ENCODE assay signal across 19 cellular contexts in genomic region chr1:210159206-210159605, GRCh38.
DNase-seq lines count a peak whose midpoint lies in the region; ATAC-seq and TF ChIP-seq lines count a peak whose summit lies in the region.
"Had no signal": no experiment of that assay in that cellular context is flagged by ENCODE, and none has a peak within 500 bp of the region (broad histone marks: within the 10 kb centered on the region; RNA-seq: fewer than 3 reads in every experiment).

No MANE protein-coding gene starts in this region.

- H3K27me3 ChIP-seq in neuronal stem cell (ENCODE audit: control insufficient read depth in 3 of 3, insufficient read depth in 3 of 3, low read depth in 1 of 3, low read length in 3 of 3) (no peaks in the 10 kb centered on the region), upper lobe of right lung (no peaks in the 10 kb centered on the region)
- H3K27me3 ChIP-seq: BLaER1 had no signal

- H3K18ac ChIP-seq in neuronal stem cell (ENCODE audit: low read length): no peak overlapping the region

- H3K9ac ChIP-seq in neuronal stem cell (ENCODE audit: low read depth, low read length, poor library complexity): no peak overlapping the region
- H3K9ac ChIP-seq: BLaER1, GM23248 had no signal

- DNase-seq in DMS53 (lab: John Stamatoyannopoulos, UW): peak; percentile 21
- DNase-seq in DMS53 treated with DMSO at 0.1 percent for 48 hours (lab: John Stamatoyannopoulos, UW; ENCODE audit: unreplicated experiment): no peak
- DNase-seq in NCI-H82 (lab: John Stamatoyannopoulos, UW): peak; percentile 32
- DNase-seq in NCI-H82 treated with DMSO at 0.1 percent for 48 hours (lab: John Stamatoyannopoulos, UW; ENCODE audit: unreplicated experiment): no peak
- peak; percentile 15 for DNase-seq in NCI-H2227 treated with DMSO at 0.1 percent for 48 hours (lab: John Stamatoyannopoulos, UW)
- peak; percentile 85 for DNase-seq in neuronal stem cell (ENCODE audit: low spot score)
- no peak for DNase-seq in stimulated activated CD4-positive, alpha-beta T cell treated with anti-CD3 and anti-CD28 coated beads, Interleukin-12 subunit alpha, Interleukin-12 subunit beta, amount 100 ng/mL, for 4 hours
- no peak for DNase-seq in upper lobe of right lung
- DNase-seq: Caco-2; CD4-positive, CD25-positive, alpha-beta regulatory T cell; CD8-positive, alpha-beta T cell; DMS 273 treated with DMSO at 0.1 percent for 48 hours; DND-41; GM23248; H7; HCEC 1CT had no signal

- no peak overlapping the region for H2BK15ac ChIP-seq in neuronal stem cell (ENCODE audit: low read length)

- no peak overlapping the region for H2BK5ac ChIP-seq in neuronal stem cell (ENCODE audit: low read length)

- no peak overlapping the region for H4K91ac ChIP-seq in neuronal stem cell (ENCODE audit: low read depth, low read length, poor library complexity)

- H3K36me3 ChIP-seq in neuronal stem cell (replicated peaks in 1 of 2; ENCODE audit: control insufficient read depth in 2 of 2, insufficient read depth in 2 of 2, low read length in 2 of 2) (no peaks in the 10 kb centered on the region), upper lobe of right lung (no peaks in the 10 kb centered on the region)
- H3K36me3 ChIP-seq: BLaER1 had no signal

- no peak overlapping the region for H2BK12ac ChIP-seq in neuronal stem cell (ENCODE audit: low read length)

- no peak overlapping the region for H3K4me2 ChIP-seq in neuronal stem cell (ENCODE audit: insufficient read depth, low read length, poor library complexity, severe bottlenecking)
- H3K4me2 ChIP-seq: BLaER1 had no signal

- WGBS in neuronal stem cell (ENCODE audit: extremely low coverage in 2 of 2, insufficient read length in 2 of 2, insufficient replicate concordance in 1 of 2), 2 donors: no CpG with 5 or more reads among the region's 2 CpGs

- no peaks in the 10 kb centered on the region for H3K79me1 ChIP-seq in neuronal stem cell (ENCODE audit: low read depth, low read length)

- no peak overlapping the region for H3K23ac ChIP-seq in neuronal stem cell (ENCODE audit: low read depth, low read length, poor library complexity)

- no peak overlapping the region for H3K14ac ChIP-seq in neuronal stem cell (ENCODE audit: low read length)

- H2BK120ac ChIP-seq in neuronal stem cell (ENCODE audit: low read depth, low read length): no peak overlapping the region

- H2AFZ ChIP-seq in neuronal stem cell (ENCODE audit: low read length): no peak overlapping the region
- H2AFZ ChIP-seq: GM23248 had no signal

- intact Hi-C loops in upper lobe of right lung (cut with DNase I): no loop called here

- H3K9me3 ChIP-seq in neuronal stem cell (replicated peaks in 1 of 2; ENCODE audit: control insufficient read depth in 2 of 2, insufficient read depth in 1 of 2, low read depth in 1 of 2, low read length in 2 of 2) (peaks cover 0 to 2% of the 10 kb centered on the region in 2 donors), upper lobe of right lung (no peaks in the 10 kb centered on the region)
- H3K9me3 ChIP-seq: BLaER1, Caco-2 had no signal

- no peak overlapping the region for H4K8ac ChIP-seq in neuronal stem cell (ENCODE audit: low read depth, low read length)

- H2AK5ac ChIP-seq in neuronal stem cell (ENCODE audit: low read depth, low read length): no peak overlapping the region

- H3K4me3 ChIP-seq in neuronal stem cell (ENCODE audit: low read length in 2 of 2) (no peak overlapping the region), upper lobe of right lung (no peak overlapping the region)
- H3K4me3 ChIP-seq: BLaER1, GM23248 had no signal

- no peak for TF ChIP-seq CTCF in upper lobe of right lung (IDR thresholded peaks at IDR 0.05)

- H3K27ac ChIP-seq in neuronal stem cell (replicated peaks; ENCODE audit: low read length): no peak overlapping the region
- no peak overlapping the region for H3K27ac ChIP-seq in upper lobe of right lung
- H3K27ac ChIP-seq: 22Rv1, BLaER1, C4-2B, GM23248 had no signal

- H3K4ac ChIP-seq in neuronal stem cell (ENCODE audit: low read length): no peak overlapping the region

- H3K4me1 ChIP-seq in neuronal stem cell (ENCODE audit: control insufficient read depth in 2 of 2, insufficient read depth in 1 of 2, low read depth in 1 of 2, low read length in 2 of 2): peaks cover 5 to 10% of the 10 kb centered on the region in 2 donors
- no peaks in the 10 kb centered on the region for H3K4me1 ChIP-seq in upper lobe of right lung
- H3K4me1 ChIP-seq: BLaER1 had no signal

- ATAC-seq in upper lobe of right lung: no peak
- ATAC-seq: CD8-positive, alpha-beta T cell had no signal

Comparison
In these comparisons a context has a peak if more than half of its experiments do, and no peak if none do; other contexts are left out.
1. DNase-seq: peak in DMS53 (single experiment), NCI-H82 (single experiment), NCI-H2227 treated with DMSO at 0.1 percent for 48 hours (single experiment) and neuronal stem cell (single experiment); none in DMS53 treated with DMSO at 0.1 percent for 48 hours (single experiment), NCI-H82 treated with DMSO at 0.1 percent for 48 hours (single experiment), stimulated activated CD4-positive, alpha-beta T cell treated with anti-CD3 and anti-CD28 coated beads, Interleukin-12 subunit alpha, Interleukin-12 subunit beta, amount 100 ng/mL, for 4 hours (single experiment) and upper lobe of right lung (single experiment).